In the genomic region with DNA sequence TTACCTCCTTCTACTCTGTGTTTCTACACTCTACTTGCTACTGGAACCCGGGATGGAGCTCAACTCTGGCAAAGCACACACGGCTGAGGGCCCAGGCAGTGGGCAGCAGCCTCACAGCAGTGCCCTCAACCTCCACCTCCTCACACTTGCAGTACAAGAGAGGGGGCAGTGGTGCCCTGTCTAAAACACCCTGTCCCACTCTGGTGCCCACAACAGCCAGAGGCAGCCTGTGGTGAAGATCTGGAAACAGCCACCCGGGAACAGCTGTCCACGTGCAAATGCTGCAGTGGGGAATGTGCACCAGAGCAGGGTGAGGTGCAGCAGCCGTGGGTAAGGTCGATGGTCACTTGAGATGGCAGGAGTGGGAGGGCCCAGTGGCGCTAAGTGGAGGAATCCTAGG, we compare ENCODE assay signal across 18 cellular contexts. TPM values are rescaled to one million over a fixed set of nuclear protein-coding genes. Genes with fewer than 3 reads are reported as not detected.
"Had no signal": no experiment of that assay in that cellular context is flagged by ENCODE, and none has a peak within 500 bp of the region (broad histone marks: within the 10 kb centered on the region; RNA-seq: fewer than 3 reads in every experiment).

No MANE protein-coding gene starts in this region.

- H3K36me3 Mint-ChIP-seq: naive B cell had no signal

- H3K27ac ChIP-seq: left ventricle myocardium inferior, neutrophil, suprapubic skin, thyroid gland, upper lobe of left lung had no signal

- DNase-seq: dermis blood vessel endothelial cell; foreskin melanocyte; hippocampal formation; left ventricle myocardium inferior; mesenchymal stem cell; naive B cell; nephron progenitor cell; posterior cingulate gyrus; small intestine; stimulated activated CD4-positive, alpha-beta T cell treated with anti-CD3 and anti-CD28 coated beads, Interleukin-12 subunit alpha, Interleukin-12 subunit beta, amount 100 ng/mL, for 4 hours; stimulated activated naive CD4-positive, alpha-beta T cell treated with Interleukin-2 at 50 U/mL for 16 hours; thyroid gland; upper lobe of left lung had no signal

- H3K4me3 Mint-ChIP-seq: naive B cell, nephron progenitor cell had no signal

- H3K4me3 ChIP-seq: left ventricle myocardium inferior, lung, suprapubic skin, thyroid gland, upper lobe of left lung had no signal

- H3K4me1 ChIP-seq: suprapubic skin, thyroid gland, upper lobe of left lung had no signal

- H3K27ac Mint-ChIP-seq: naive B cell, nephron progenitor cell had no signal

- H3K36me3 ChIP-seq: left ventricle myocardium inferior, neutrophil, suprapubic skin, thyroid gland, upper lobe of left lung had no signal

- H3K9me3 Mint-ChIP-seq: nephron progenitor cell had no signal

- H3K9me3 ChIP-seq: left ventricle myocardium inferior, neutrophil, suprapubic skin, thyroid gland, upper lobe of left lung had no signal

- H3K27me3 ChIP-seq: neutrophil, thyroid gland, upper lobe of left lung had no signal

- H3K4me1 Mint-ChIP-seq: naive B cell had no signal

RNA-seq across cellular contexts. Expression of gene MAT1A, which starts 13.7 kb away (rescaled TPM):
- total RNA-seq: dermis blood vessel endothelial cell, left ventricle myocardium inferior, osteoblast, pulmonary artery endothelial cell had no signal
